In the genomic region with DNA sequence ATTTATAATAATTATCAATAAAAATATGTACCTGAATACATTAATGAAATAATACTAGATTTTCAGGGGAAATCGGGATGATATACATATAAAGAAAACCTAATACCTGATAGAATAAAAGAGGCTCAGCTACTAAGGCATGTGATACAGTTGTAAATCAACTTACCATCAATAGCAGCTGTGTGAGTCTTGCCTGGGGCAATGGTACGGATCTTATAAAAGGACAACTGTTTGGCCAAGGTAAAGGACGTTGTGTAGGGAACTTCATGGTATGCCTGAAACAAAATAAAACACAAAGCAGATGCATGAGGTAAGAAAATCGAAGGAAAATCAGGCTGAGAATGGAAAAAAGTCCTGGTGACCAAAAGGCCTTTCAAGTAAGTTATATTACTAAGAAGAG, we compare ENCODE assay signal across 22 cellular contexts. TPM values are rescaled to one million over a fixed set of nuclear protein-coding genes. Genes with fewer than 3 reads are reported as not detected.
"Had no signal": no experiment of that assay in that cellular context is flagged by ENCODE, and none has a peak within 500 bp of the region (broad histone marks: within the 10 kb centered on the region; RNA-seq: fewer than 3 reads in every experiment).

No MANE protein-coding gene starts in this region.

- H3K4me3 ChIP-seq: colonic mucosa, esophagus squamous epithelium, hepatocyte, left ventricle myocardium inferior, right atrium auricular region, sigmoid colon, skin epidermis, thoracic aorta, transverse colon had no signal

- H3K4me3 Mint-ChIP-seq: naive thymus-derived CD4-positive, alpha-beta T cell; nephron progenitor cell; stimulated activated naive B cell treated with anti-CD40 and anti-IgM and Interleukin-4, amounts not matched to agents 10 μg/mL and 1 μg/mL and 100 μg/mL, for 72 hours; stimulated activated naive CD8-positive, alpha-beta T cell treated with anti-CD3 and anti-CD28 coated beads, Interleukin-15, amount 100 ng/mL, for 72 hours had no signal

- ATAC-seq: foreskin keratinocyte; left cardiac atrium; naive thymus-derived CD4-positive, alpha-beta T cell; stimulated activated naive B cell treated with anti-CD40 and anti-IgM and Interleukin-4, amounts not matched to agents 10 μg/mL and 1 μg/mL and 100 μg/mL, for 72 hours; stimulated activated naive CD8-positive, alpha-beta T cell treated with anti-CD3 and anti-CD28 coated beads, Interleukin-15, amount 100 ng/mL, for 72 hours had no signal

- H3K9me3 ChIP-seq: colonic mucosa, esophagus squamous epithelium, left ventricle myocardium inferior, right atrium auricular region, sigmoid colon, thoracic aorta, transverse colon had no signal

- H3K4me1 ChIP-seq: colonic mucosa, esophagus squamous epithelium, foreskin keratinocyte, right atrium auricular region, sigmoid colon had no signal

- H3K27ac ChIP-seq: colonic mucosa, esophagus squamous epithelium, foreskin keratinocyte, hepatocyte, left ventricle myocardium inferior, right atrium auricular region, sigmoid colon, skin epidermis, thoracic aorta, transverse colon had no signal

- H3K9me3 Mint-ChIP-seq: naive thymus-derived CD4-positive, alpha-beta T cell; nephron progenitor cell; stimulated activated naive B cell treated with anti-CD40 and anti-IgM and Interleukin-4, amounts not matched to agents 10 μg/mL and 1 μg/mL and 100 μg/mL, for 72 hours; stimulated activated naive CD8-positive, alpha-beta T cell treated with anti-CD3 and anti-CD28 coated beads, Interleukin-15, amount 100 ng/mL, for 72 hours had no signal

- DNase-seq: colonic mucosa; dermis blood vessel endothelial cell; esophagus squamous epithelium; foreskin keratinocyte; head of caudate nucleus; kidney; left cardiac atrium; left ventricle myocardium inferior; mesendoderm; naive thymus-derived CD4-positive, alpha-beta T cell; nephron progenitor cell; sigmoid colon; stimulated activated CD4-positive, alpha-beta T cell treated with anti-CD3 and anti-CD28 coated beads, Interleukin-2, amount 100 ng/mL, for 24 hours; stimulated activated CD4-positive, alpha-beta T cell treated with anti-CD3 and anti-CD28 coated beads, Interleukin-4, amount 100 ng/mL, for 4 hours; stimulated activated naive B cell treated with anti-CD40 and anti-IgM and Interleukin-4, amounts not matched to agents 10 μg/mL and 1 μg/mL and 100 μg/mL, for 72 hours; stimulated activated naive CD8-positive, alpha-beta T cell treated with anti-CD3 and anti-CD28 coated beads, Interleukin-15, amount 100 ng/mL, for 72 hours; transverse colon had no signal

- H3K27me3 ChIP-seq: colonic mucosa, esophagus squamous epithelium, foreskin keratinocyte, hepatocyte, right atrium auricular region, sigmoid colon, transverse colon had no signal

- H3K4me1 Mint-ChIP-seq: nephron progenitor cell; stimulated activated naive CD8-positive, alpha-beta T cell treated with anti-CD3 and anti-CD28 coated beads, Interleukin-15, amount 100 ng/mL, for 72 hours had no signal

- H3K27ac Mint-ChIP-seq: naive thymus-derived CD4-positive, alpha-beta T cell; nephron progenitor cell; stimulated activated naive B cell treated with anti-CD40 and anti-IgM and Interleukin-4, amounts not matched to agents 10 μg/mL and 1 μg/mL and 100 μg/mL, for 72 hours; stimulated activated naive CD8-positive, alpha-beta T cell treated with anti-CD3 and anti-CD28 coated beads, Interleukin-15, amount 100 ng/mL, for 72 hours had no signal

- H3K27me3 Mint-ChIP-seq: naive thymus-derived CD4-positive, alpha-beta T cell; stimulated activated naive B cell treated with anti-CD40 and anti-IgM and Interleukin-4, amounts not matched to agents 10 μg/mL and 1 μg/mL and 100 μg/mL, for 72 hours; stimulated activated naive CD8-positive, alpha-beta T cell treated with anti-CD3 and anti-CD28 coated beads, Interleukin-15, amount 100 ng/mL, for 72 hours had no signal

- H3K36me3 ChIP-seq: colonic mucosa had no signal

RNA-seq across cellular contexts. Expression of gene ZC2HC1C, which starts 32.0 kb away (rescaled TPM):
- total RNA-seq: mononuclear cell had no signal
